Comparison of ENCODE assay signal across 28 cellular contexts in the genomic region with DNA sequence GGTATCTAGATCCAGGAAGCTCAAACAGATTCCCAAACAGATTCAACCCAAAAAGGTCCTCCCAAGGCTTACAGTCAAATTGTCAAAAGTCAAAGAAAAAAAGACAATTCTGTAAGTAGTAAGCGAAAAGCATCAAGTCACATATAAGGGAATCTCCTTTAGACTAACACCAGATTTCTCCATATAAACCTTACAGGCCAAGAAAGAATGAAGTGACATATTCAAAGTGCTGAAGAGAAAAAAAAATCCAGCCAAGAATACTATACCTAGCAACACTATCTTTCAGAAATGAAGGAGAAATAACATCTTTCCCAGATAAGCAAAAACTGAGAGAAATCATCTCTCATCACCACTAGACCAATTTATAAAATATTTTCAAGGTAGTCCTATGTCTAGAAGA.
"Had no signal": no experiment of that assay in that cellular context is flagged by ENCODE, and none has a peak within 500 bp of the region (broad histone marks: within the 10 kb centered on the region; RNA-seq: fewer than 3 reads in every experiment).

No MANE protein-coding gene starts in this region.

- DNase-seq: colonic mucosa; cortex of kidney; dermis blood vessel endothelial cell; dorsolateral prefrontal cortex; effector CD4-positive, alpha-beta T cell; effector CD8-positive, alpha-beta T cell; effector memory CD4-positive, alpha-beta T cell; effector memory CD8-positive, alpha-beta T cell; endodermal cell; erythroblast; esophagus squamous epithelium; foreskin fibroblast; foreskin melanocyte; gastrocnemius medialis; glutamatergic neuron; head of caudate nucleus; heart left ventricle; heart right ventricle had no signal

- H3K79me2 ChIP-seq: hepatocyte had no signal

- H3K4me2 ChIP-seq: hepatocyte had no signal

- H2AFZ ChIP-seq: hepatocyte had no signal

- H3K9me3 ChIP-seq: colonic mucosa, gastrocnemius medialis had no signal

- H3K27me3 ChIP-seq: colonic mucosa, dorsolateral prefrontal cortex, esophagus muscularis mucosa, esophagus squamous epithelium, gastrocnemius medialis, gastroesophageal sphincter, heart left ventricle, heart right ventricle, hepatocyte had no signal

- H3K4me3 ChIP-seq: colonic mucosa, coronary artery, dorsolateral prefrontal cortex, esophagus muscularis mucosa, esophagus squamous epithelium, gastrocnemius medialis, gastroesophageal sphincter, heart left ventricle, heart right ventricle, hepatocyte had no signal

- H3K27ac ChIP-seq: colonic mucosa, coronary artery, dorsolateral prefrontal cortex, epithelial cell of prostate, esophagus muscularis mucosa, esophagus squamous epithelium, gastrocnemius medialis, gastroesophageal sphincter, heart left ventricle, heart right ventricle, hepatocyte had no signal

- H3K4me1 ChIP-seq: colonic mucosa, esophagus muscularis mucosa, esophagus squamous epithelium, gastrocnemius medialis, gastroesophageal sphincter, heart left ventricle, heart right ventricle had no signal

- H3K36me3 ChIP-seq: colonic mucosa, esophagus muscularis mucosa, esophagus squamous epithelium, gastrocnemius medialis, gastroesophageal sphincter, heart left ventricle, heart right ventricle had no signal

- ATAC-seq: effector memory CD8-positive, alpha-beta T cell; esophagus mucosa; gastrocnemius medialis; gastroesophageal sphincter; heart left ventricle; heart right ventricle had no signal

- FAIRE-seq: colon, endometrium, endothelial cell of umbilical vein, frontal cortex had no signal
